In the genomic region with DNA sequence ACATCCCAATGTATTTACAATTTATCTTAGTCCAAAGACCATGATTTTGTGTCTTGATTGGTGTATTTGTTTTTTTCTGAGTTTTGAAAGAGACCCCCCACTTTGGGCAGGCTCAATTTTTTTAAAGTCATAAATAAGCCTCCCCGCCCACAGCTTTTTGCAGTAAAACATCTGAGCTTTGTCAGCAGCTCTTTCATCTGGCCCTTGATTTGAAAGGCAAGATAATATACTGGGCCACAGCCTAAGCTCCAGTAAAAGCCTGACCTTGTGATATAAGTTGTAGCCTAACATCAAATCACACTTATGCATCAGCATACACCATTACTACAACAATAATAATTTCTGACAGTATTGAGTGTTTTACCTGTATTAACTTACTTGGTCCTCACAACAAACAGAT, we compare ENCODE assay signal across 25 cellular contexts.
"Had no signal": no experiment of that assay in that cellular context is flagged by ENCODE, and none has a peak within 500 bp of the region (broad histone marks: within the 10 kb centered on the region; RNA-seq: fewer than 3 reads in every experiment).

No MANE protein-coding gene starts in this region.

- H3K9me3 ChIP-seq: esophagus muscularis mucosa, gastroesophageal sphincter, mucosa of descending colon, right lobe of liver, suprapubic skin, transverse colon, upper lobe of right lung, uterus had no signal

- H3K4me2 ChIP-seq: hepatocyte, neural progenitor cell had no signal

- H3K79me2 ChIP-seq: hepatocyte, parathyroid adenoma had no signal

- H3K27ac ChIP-seq: esophagus muscularis mucosa, foreskin keratinocyte, gastroesophageal sphincter, heart left ventricle, hepatocyte, left lung, neural progenitor cell, parathyroid adenoma, right lobe of liver, suprapubic skin, transverse colon, upper lobe of right lung, uterus had no signal

- H3K4me3 ChIP-seq: esophagus muscularis mucosa, gastroesophageal sphincter, heart left ventricle, hepatocyte, left lung, mucosa of descending colon, neural progenitor cell, right lobe of liver, suprapubic skin, transverse colon, upper lobe of right lung, uterus had no signal

- H3K36me3 ChIP-seq: esophagus muscularis mucosa, gastroesophageal sphincter, heart left ventricle, left lung, neural progenitor cell, right lobe of liver, suprapubic skin, transverse colon, upper lobe of right lung, uterus had no signal

- DNase-seq: dermis blood vessel endothelial cell; effector memory CD4-positive, alpha-beta T cell; foreskin keratinocyte; heart left ventricle; kidney; left lung; mesenchymal stem cell; mucosa of descending colon; naive B cell; right lobe of liver; small intestine; stimulated activated CD4-positive, alpha-beta T cell treated with anti-CD3 and anti-CD28 coated beads, Interleukin-15, amount 100 ng/mL, for 24 hours; stimulated activated CD4-positive, alpha-beta T cell treated with anti-CD3 and anti-CD28 coated beads, Interleukin-2, amount 100 ng/mL, for 48 hours; stimulated activated naive CD4-positive, alpha-beta T cell; stimulated activated naive CD8-positive, alpha-beta T cell treated with anti-CD3 and anti-CD28 coated beads, Interleukin-15, amount 100 ng/mL, for 72 hours; transverse colon; upper lobe of right lung; uterus had no signal

- FAIRE-seq: endothelial cell of umbilical vein, kidney, small intestine had no signal

- ATAC-seq: foreskin keratinocyte, gastroesophageal sphincter, heart left ventricle, left lung, mucosa of descending colon, right lobe of liver, upper lobe of right lung had no signal

- H2AFZ ChIP-seq: hepatocyte, neural progenitor cell, parathyroid adenoma had no signal

- H3K4me1 ChIP-seq: esophagus muscularis mucosa, gastroesophageal sphincter, neural progenitor cell, parathyroid adenoma, right lobe of liver, suprapubic skin, transverse colon, upper lobe of right lung, uterus had no signal

- H3K9ac ChIP-seq: neural progenitor cell, parathyroid adenoma had no signal

- H3K27me3 ChIP-seq: esophagus muscularis mucosa, foreskin keratinocyte, gastroesophageal sphincter, heart left ventricle, hepatocyte, left lung, neural progenitor cell, right lobe of liver, suprapubic skin, transverse colon, upper lobe of right lung, uterus had no signal
